In the genomic region with DNA sequence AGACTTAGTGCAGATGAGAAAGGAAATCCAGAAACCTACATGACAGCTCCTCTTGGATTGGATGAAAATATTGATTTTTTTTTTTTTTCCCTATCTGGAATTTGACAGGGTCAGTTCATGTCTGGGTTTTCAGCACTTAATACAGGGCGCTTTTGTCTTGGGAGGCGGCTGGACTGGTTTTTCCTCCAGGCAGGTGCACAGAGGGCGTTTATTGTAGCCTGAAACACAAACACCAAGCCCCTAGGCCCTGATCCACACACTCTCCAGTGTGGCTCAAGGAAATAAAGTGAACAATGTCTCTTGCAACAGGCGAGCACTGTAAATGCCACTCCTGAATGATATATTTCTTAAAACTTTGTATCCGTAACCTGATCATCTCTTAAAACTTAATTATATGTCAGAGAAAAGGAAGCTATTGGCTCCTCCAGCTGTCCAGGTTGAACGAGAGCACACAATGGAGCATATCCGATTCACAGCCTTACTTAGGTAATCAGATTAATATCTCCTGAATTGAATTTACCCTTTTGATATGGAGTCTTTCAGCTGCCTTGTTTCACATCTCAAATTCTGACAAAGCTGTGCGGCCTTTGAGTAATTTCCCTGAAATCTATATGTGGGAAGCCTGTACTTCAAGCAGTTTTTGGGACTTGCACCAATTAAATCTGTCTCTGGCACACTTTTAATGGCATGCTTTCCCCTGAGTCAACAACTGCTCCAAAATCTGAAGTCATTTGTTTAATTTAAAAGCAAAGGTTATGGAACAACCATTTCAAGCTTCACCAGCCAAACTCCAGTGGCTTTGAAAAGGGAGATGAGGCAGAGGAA, we compare ENCODE assay signal across 9 cellular contexts.
DNase-seq lines count a peak whose midpoint lies in the region; ATAC-seq and TF ChIP-seq lines count a peak whose summit lies in the region.
"Had no signal": no experiment of that assay in that cellular context is flagged by ENCODE, and none has a peak within 500 bp of the region (broad histone marks: within the 10 kb centered on the region; RNA-seq: fewer than 3 reads in every experiment).

No MANE protein-coding gene starts in this region.

- H3K27ac ChIP-seq in VCaP: peak overlapping the region; percentile 89
- H3K27ac ChIP-seq in right lobe of liver: peak overlapping the region; percentile 75 to 87 (median 78)
- peak overlapping the region; percentile 73 to 78 for H3K27ac ChIP-seq in uterus

- WGBS in right lobe of liver (ENCODE audit: insufficient coverage, low coverage, low lambda C conversion rate, missing lambda C conversion rate): 39% methylated on average over 8 of the region's 8 CpGs

- H3K4me3 Mint-ChIP-seq in activated T-cell treated with anti-CD3 and anti-CD28 coated beads, Interleukin-2, amount 50 U/mL, for 72 hours: no peak overlapping the region
- no peak overlapping the region for H3K4me3 Mint-ChIP-seq in HFFc6
- H3K4me3 Mint-ChIP-seq: activated naive CD8-positive, alpha-beta T cell had no signal

- TF ChIP-seq POLR2A in right lobe of liver (IDR thresholded peaks at IDR 0.05) (no peak), uterus (IDR thresholded peaks at IDR 0.05) (no peak)

- H3K36me3 ChIP-seq in right lobe of liver: no peaks in the 10 kb centered on the region
- H3K36me3 ChIP-seq in uterus: no peaks in the 10 kb centered on the region

- intact Hi-C loops in right lobe of liver (cut with DNase I): no loop called here
- intact Hi-C loops in uterus (cut with DNase I; ENCODE audit: low total_unique reads): no loop called here

- H3K9me3 ChIP-seq in right lobe of liver (no peaks in the 10 kb centered on the region), uterus (no peaks in the 10 kb centered on the region)

- TF ChIP-seq CTCF in VCaP (conservative IDR thresholded peaks at IDR 0.05): no peak
- no peak for TF ChIP-seq CTCF in right lobe of liver (IDR thresholded peaks at IDR 0.05)
- no peak for TF ChIP-seq CTCF in uterus (IDR thresholded peaks at IDR 0.05)
- TF ChIP-seq CTCF in HFFc6 (IDR thresholded peaks at IDR 0.05): no peak

- peaks cover 3 to 6% of the 10 kb centered on the region in 2 donors for H3K9me3 Mint-ChIP-seq in activated T-cell treated with anti-CD3 and anti-CD28 coated beads, Interleukin-2, amount 50 U/mL, for 72 hours
- no peaks in the 10 kb centered on the region for H3K9me3 Mint-ChIP-seq in HFFc6

- ATAC-seq in right lobe of liver (peak; percentile 85 to 87 (median 86)), GM21825 (IDR thresholded peaks at IDR 0.05; ENCODE audit: unreplicated experiment) (no peak)
- no peak for ATAC-seq in activated T-cell treated with anti-CD3 and anti-CD28 coated beads, Interleukin-2, amount 50 U/mL, for 72 hours (replicated peaks in 1 of 2)

- peaks cover 0 to 28% (median 5%) of the 10 kb centered on the region in 4 donors for H3K4me1 ChIP-seq in right lobe of liver
- no peaks in the 10 kb centered on the region for H3K4me1 ChIP-seq in uterus

- H3K4me1 Mint-ChIP-seq in activated T-cell treated with anti-CD3 and anti-CD28 coated beads, Interleukin-2, amount 50 U/mL, for 72 hours (ENCODE audit: low read depth): peaks cover 25% of the 10 kb centered on the region
- peaks cover 29% of the 10 kb centered on the region for H3K4me1 Mint-ChIP-seq in HFFc6 (ENCODE audit: low read depth)

- H3K4me3 ChIP-seq in right lobe of liver: peak overlapping the region in 1 of 3 donors; percentile 23
- no peak overlapping the region for H3K4me3 ChIP-seq in uterus

- H3K27me3 Mint-ChIP-seq in activated T-cell treated with anti-CD3 and anti-CD28 coated beads, Interleukin-2, amount 50 U/mL, for 72 hours (ENCODE audit: low read depth): no peaks in the 10 kb centered on the region
- no peaks in the 10 kb centered on the region for H3K27me3 Mint-ChIP-seq in HFFc6 (ENCODE audit: insufficient read depth)
- H3K27me3 Mint-ChIP-seq: activated naive CD8-positive, alpha-beta T cell had no signal

- H3K27me3 ChIP-seq in right lobe of liver (no peaks in the 10 kb centered on the region), uterus (no peaks in the 10 kb centered on the region)

- no peak overlapping the region for H3K27ac Mint-ChIP-seq in activated T-cell treated with anti-CD3 and anti-CD28 coated beads, Interleukin-2, amount 50 U/mL, for 72 hours
- H3K27ac Mint-ChIP-seq in HFFc6: no peak overlapping the region
- H3K27ac Mint-ChIP-seq: activated naive CD8-positive, alpha-beta T cell had no signal

- DNase-seq in NCI-H2227 (lab: John Stamatoyannopoulos, UW; ENCODE audit: unreplicated experiment) (peak; percentile 37), NCI-H2227 treated with DMSO at 0.1 percent for 48 hours (lab: John Stamatoyannopoulos, UW) (no peak), right lobe of liver (no peak), uterus (no peak), HFFc6 (no peak)
- no peak for DNase-seq in activated T-cell treated with anti-CD3 and anti-CD28 coated beads, Interleukin-2, amount 50 U/mL, for 72 hours

- peaks cover 2 to 7% of the 10 kb centered on the region in 2 donors for H3K36me3 Mint-ChIP-seq in activated T-cell treated with anti-CD3 and anti-CD28 coated beads, Interleukin-2, amount 50 U/mL, for 72 hours (ENCODE audit: insufficient read depth in 2 of 2)
- H3K36me3 Mint-ChIP-seq in HFFc6 (ENCODE audit: low read depth): peaks cover 5% of the 10 kb centered on the region; the same call in 1 of the 2 replicates

Comparison
In these comparisons a context has a peak if more than half of its experiments do, and no peak if none do; other contexts are left out.
1. ATAC-seq: peak in right lobe of liver (4 of 4); none in activated T-cell treated with anti-CD3 and anti-CD28 coated beads, Interleukin-2, amount 50 U/mL, for 72 hours (0 of 2) and GM21825 (single experiment).
2. Peak in every context shown above with its lines, with median percentiles within 50 percentile points of each other: H3K27ac ChIP-seq.